Comparison of ENCODE assay signal across 8 cellular contexts in the genomic region with DNA sequence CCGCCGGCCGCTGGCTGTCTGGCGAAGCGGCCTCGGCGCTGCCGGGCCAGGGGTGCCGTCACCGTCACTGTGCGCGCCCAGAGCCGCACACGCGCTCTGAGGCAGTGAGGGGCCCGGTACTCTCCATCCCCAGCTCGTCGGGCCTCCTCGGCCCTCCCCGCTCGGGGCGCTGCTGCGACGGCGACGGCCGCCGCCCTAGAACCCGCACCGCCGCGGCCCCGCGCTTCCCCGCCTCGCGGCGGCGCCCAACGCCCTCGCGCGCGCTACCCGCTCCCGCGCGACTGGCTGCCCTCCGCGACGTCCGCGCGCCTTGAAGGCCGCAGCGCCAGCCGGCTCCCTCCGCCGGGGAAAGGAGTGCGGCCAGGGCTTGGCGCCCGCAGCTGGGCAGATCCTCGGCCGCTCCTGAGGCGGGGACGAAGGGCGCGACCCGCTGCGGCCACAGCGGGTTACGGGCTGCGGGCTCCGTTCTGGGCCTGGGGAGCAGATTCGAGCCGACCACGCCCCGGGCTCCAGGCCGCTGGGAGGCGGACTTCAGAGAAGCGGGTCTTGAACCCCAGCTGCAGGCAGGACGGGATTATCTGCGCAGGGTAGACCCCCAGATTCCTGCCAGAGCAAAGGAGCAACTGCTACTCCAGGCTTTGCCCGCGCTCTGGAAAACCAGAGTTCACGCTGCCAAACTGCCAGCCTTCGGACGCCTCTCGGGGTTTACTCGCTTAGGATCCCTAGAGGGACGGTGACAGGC. TPM values are rescaled to one million over a fixed set of nuclear protein-coding genes. Genes with fewer than 3 reads are reported as not detected.
DNase-seq lines count a peak whose midpoint lies in the region; ATAC-seq and TF ChIP-seq lines count a peak whose summit lies in the region.

A gene (minus strand): TSS at position 283 of the 742 bp plus-strand sequence. CDS start 519 bp downstream, outside the sequence.

- in situ Hi-C loops in transverse colon (cut with MboI; ENCODE audit: low pct_ligation_motif_present in 1 of 4, low pct_unique_long_range_greater_than_20kb in 1 of 4, low sequenced_read_pairs in 3 of 4) = no loop called here

- WGBS in transverse colon (ENCODE audit: low coverage in 1 of 2), 2 donors = 22% methylated on average over 31 of the region's 91 CpGs; no CpG with 5 or more reads in 1 of the 2 donors

- no peaks in the 10 kb centered on the region for H3K9me3 ChIP-seq in Peyer's patch
- H3K9me3 ChIP-seq in cardiac muscle cell (ENCODE audit: low read depth) = no peaks in the 10 kb centered on the region
- no peaks in the 10 kb centered on the region for H3K9me3 ChIP-seq in transverse colon

- no peaks in the 10 kb centered on the region for H3K36me3 Mint-ChIP-seq in activated naive CD8-positive, alpha-beta T cell treated with anti-CD3 and anti-CD28 coated beads, Interleukin-2, amount 50 U/mL, for 24 hours (ENCODE audit: low read depth)

- H3K27me3 Mint-ChIP-seq in activated naive CD8-positive, alpha-beta T cell treated with anti-CD3 and anti-CD28 coated beads, Interleukin-2, amount 50 U/mL, for 24 hours = no peaks in the 10 kb centered on the region

- no peaks in the 10 kb centered on the region for H3K36me3 ChIP-seq in Peyer's patch
- no peaks in the 10 kb centered on the region for H3K36me3 ChIP-seq in cardiac muscle cell
- H3K36me3 ChIP-seq in transverse colon = no peaks in the 10 kb centered on the region

- H3K27ac ChIP-seq in Peyer's patch = peak within 1 kb of the TSS; percentile 66 to 85 (median 79)
- H3K27ac ChIP-seq in cardiac muscle cell = peak within 1 kb of the TSS; percentile 65
- H3K27ac ChIP-seq in transverse colon = peak within 1 kb of the TSS; percentile 86 to 92 (median 87)

- H3K4me3 ChIP-seq in Peyer's patch = peak within 1 kb of the TSS; percentile 73 to 89 (median 83)
- peak within 1 kb of the TSS; percentile 62 for H3K4me3 ChIP-seq in cardiac muscle cell
- peak within 1 kb of the TSS; percentile 85 to 93 (median 90) for H3K4me3 ChIP-seq in transverse colon

- H3K27ac Mint-ChIP-seq in activated naive CD8-positive, alpha-beta T cell treated with anti-CD3 and anti-CD28 coated beads, Interleukin-2, amount 50 U/mL, for 24 hours = no peak within 1 kb of the TSS

- peak within 1 kb of the TSS; percentile 81 for H3K4me3 Mint-ChIP-seq in activated naive CD8-positive, alpha-beta T cell treated with anti-CD3 and anti-CD28 coated beads, Interleukin-2, amount 50 U/mL, for 24 hours

- intact Hi-C loops in transverse colon (cut with DNase I; ENCODE audit: low total_unique reads) = no loop called here

- H3K4me1 Mint-ChIP-seq in activated naive CD8-positive, alpha-beta T cell treated with anti-CD3 and anti-CD28 coated beads, Interleukin-2, amount 50 U/mL, for 24 hours = peaks cover 22% of the 10 kb centered on the region

- TF ChIP-seq EP300 in transverse colon (IDR thresholded peaks at IDR 0.05; ENCODE audit: low read depth) = no peak

- DNase-seq in Peyer's patch (peak in 2 of 3 donors; percentile 65 to 68), cardiac muscle cell (ENCODE audit: low read depth in 1 of 2, low spot score in 1 of 2) (peak; percentile 79 to 87), occipital lobe (lab: John Stamatoyannopoulos, UW) (peak; percentile 61), transverse colon (peak; percentile 56)
- DNase-seq in activated naive CD8-positive, alpha-beta T cell treated with anti-CD3 and anti-CD28 coated beads, Interleukin-2, amount 50 U/mL, for 24 hours = peak; percentile 53

- H3K27me3 ChIP-seq in Peyer's patch (no peaks in the 10 kb centered on the region), cardiac muscle cell (no peaks in the 10 kb centered on the region), transverse colon (no peaks in the 10 kb centered on the region)

- peak in 3 of 6 experiments; percentile 10 to 30 (median 30) for TF ChIP-seq CTCF in Peyer's patch (IDR thresholded peaks at IDR 0.05)
- no peak for TF ChIP-seq CTCF in cardiac muscle cell (IDR thresholded peaks at IDR 0.05; ENCODE audit: low read depth, low read length)
- no peak for TF ChIP-seq CTCF in transverse colon (IDR thresholded peaks at IDR 0.05)

- ATAC-seq in HG02759 (IDR thresholded peaks at IDR 0.05; ENCODE audit: unreplicated experiment) = peak; percentile 65
- peak; percentile 89 for ATAC-seq in activated naive CD8-positive, alpha-beta T cell treated with anti-CD3 and anti-CD28 coated beads, Interleukin-2, amount 50 U/mL, for 24 hours
- no peak for ATAC-seq in HG03457 (IDR thresholded peaks at IDR 0.05; ENCODE audit: unreplicated experiment)

- no peaks in the 10 kb centered on the region for H3K9me3 Mint-ChIP-seq in activated naive CD8-positive, alpha-beta T cell treated with anti-CD3 and anti-CD28 coated beads, Interleukin-2, amount 50 U/mL, for 24 hours

- H3K4me1 ChIP-seq in Peyer's patch = peaks cover 0 to 10% (median 0%) of the 10 kb centered on the region in 4 donors
- H3K4me1 ChIP-seq in cardiac muscle cell (ENCODE audit: low read depth) = no peaks in the 10 kb centered on the region
- peaks cover 0 to 24% (median 13%) of the 10 kb centered on the region in 4 donors for H3K4me1 ChIP-seq in transverse colon

- TF ChIP-seq POLR2A in GM10847 (IDR thresholded peaks at IDR 0.05; ENCODE audit: extremely low read depth, insufficient read length) = peak; percentile 63
- peak in 1 of 2 donors; percentile 68 for TF ChIP-seq POLR2A in Peyer's patch (IDR thresholded peaks at IDR 0.05)
- TF ChIP-seq POLR2A in transverse colon (IDR thresholded peaks at IDR 0.05) = no peak

RNA-seq across cellular contexts. Expression of the gene that starts here (rescaled TPM):
- total RNA-seq in Peyer's patch (1 to 10 TPM; 2.8 to 8.8 (median 5.3) TPM), cardiac muscle cell (17.2 and 24.5 TPM in 2 replicates), occipital lobe (212 TPM), transverse colon (10 to 100 TPM in 3 of 4 donors, 1 to 10 TPM in 1; 9.0 to 28.5 (median 12.9) TPM)
- 13.3 and 20.3 TPM in 2 replicates for polyA plus RNA-seq in cardiac muscle cell
